In the genomic region with DNA sequence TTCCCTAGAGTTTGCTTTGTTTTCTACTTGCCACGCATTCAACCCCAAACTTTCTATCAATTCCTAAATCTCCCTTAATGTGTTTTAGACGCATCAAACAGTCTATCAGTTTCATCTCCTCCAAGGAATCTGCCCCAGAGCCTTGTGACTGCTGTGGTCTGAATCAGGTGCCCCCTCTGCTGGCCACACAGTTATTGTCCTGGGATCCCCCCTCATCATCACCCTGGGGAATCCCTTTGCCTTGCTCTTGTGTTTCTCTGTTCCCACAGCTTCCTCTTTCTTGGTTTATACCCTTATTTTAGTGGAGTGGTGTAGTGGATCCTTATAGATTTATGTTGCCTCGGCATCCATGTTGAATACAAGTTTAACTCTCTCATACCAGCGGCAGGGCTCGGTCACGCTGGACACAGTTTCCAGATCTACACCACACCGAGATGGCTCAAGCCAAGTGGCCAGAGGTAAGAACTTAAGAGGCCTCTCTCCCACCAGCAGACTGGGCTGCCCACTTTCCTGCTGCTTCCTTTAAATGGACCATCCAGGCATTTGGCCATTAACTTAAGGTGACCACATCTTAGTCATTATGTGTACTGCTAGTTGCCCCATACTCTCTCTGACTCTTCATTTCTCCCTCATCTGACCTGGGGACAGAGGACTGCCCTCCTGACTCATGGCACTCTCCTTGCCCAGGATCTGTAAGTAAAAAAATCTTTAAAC, we compare ENCODE assay signal across 8 cellular contexts. TPM values are rescaled to one million over a fixed set of nuclear protein-coding genes. Genes with fewer than 3 reads are reported as not detected.
DNase-seq lines count a peak whose midpoint lies in the region; ATAC-seq and TF ChIP-seq lines count a peak whose summit lies in the region.

No MANE protein-coding gene starts in this region.

- H3K9me3 Mint-ChIP-seq in dendritic cell treated with granulocyte-macrophage colony-stimulating factor and Interleukin-4, amounts not matched to agents 40 ng/mL and 50 ng/mL, for 4 days, result no peaks in the 10 kb centered on the region

- ATAC-seq in Right ventricle myocardium inferior, result peak; percentile 63
- peak; percentile 64 for ATAC-seq in mucosa of descending colon

- no peaks in the 10 kb centered on the region for H3K36me3 ChIP-seq in mucosa of descending colon (ENCODE audit: low read depth)

- H3K4me3 Mint-ChIP-seq in dendritic cell treated with granulocyte-macrophage colony-stimulating factor and Interleukin-4, amounts not matched to agents 40 ng/mL and 50 ng/mL, for 4 days, result no peak overlapping the region

- no peaks in the 10 kb centered on the region for H3K9me3 ChIP-seq in mucosa of descending colon

- no peaks in the 10 kb centered on the region for H3K36me3 Mint-ChIP-seq in dendritic cell treated with granulocyte-macrophage colony-stimulating factor and Interleukin-4, amounts not matched to agents 40 ng/mL and 50 ng/mL, for 4 days (ENCODE audit: low read depth)

- H3K27me3 Mint-ChIP-seq in dendritic cell treated with granulocyte-macrophage colony-stimulating factor and Interleukin-4, amounts not matched to agents 40 ng/mL and 50 ng/mL, for 4 days, result peaks cover 11% of the 10 kb centered on the region

- TF ChIP-seq CTCF in mucosa of descending colon (IDR thresholded peaks at IDR 0.05), result no peak

- peak overlapping the region; percentile 15 for H3K27ac Mint-ChIP-seq in dendritic cell treated with granulocyte-macrophage colony-stimulating factor and Interleukin-4, amounts not matched to agents 40 ng/mL and 50 ng/mL, for 4 days

- H3K4me1 ChIP-seq in mucosa of descending colon (ENCODE audit: low read depth), result peaks cover 15% of the 10 kb centered on the region

- intact Hi-C loops in Right ventricle myocardium inferior (cut with DNase I), result loop anchor here (1.0 to 5.0 kb wide), 2 partner anchors 81 to 178 kb away; no protein-coding TSS in a partner anchor
- intact Hi-C loops in cardiac septum (cut with DNase I), result no loop called here
- intact Hi-C loops in dendritic cell treated with granulocyte-macrophage colony-stimulating factor and Interleukin-4, amounts not matched to agents 40 ng/mL and 50 ng/mL, for 4 days (cut with micrococcal nuclease), result loop anchor here (2.0 kb wide), 1 partner anchor 80 kb away; no protein-coding TSS in a partner anchor
- intact Hi-C loops in mucosa of descending colon (cut with DNase I, micrococcal nuclease), result no loop called here

- H3K4me3 ChIP-seq in mucosa of descending colon, result no peak overlapping the region

- peaks cover 56% of the 10 kb centered on the region for H3K4me1 Mint-ChIP-seq in dendritic cell treated with granulocyte-macrophage colony-stimulating factor and Interleukin-4, amounts not matched to agents 40 ng/mL and 50 ng/mL, for 4 days (ENCODE audit: low read depth)

- DNase-seq in Right ventricle myocardium inferior (ENCODE audit: missing footprints) (no peak), cardiac septum (ENCODE audit: low spot score) (no peak), LoVo (ENCODE audit: low spot score) (peak; percentile 28), mucosa of descending colon (peak in 2 of 3 donors; percentile 68 to 76), cerebellar nuclear complex (lab: John Stamatoyannopoulos, UW) (no peak)
- peak; percentile 58 for DNase-seq in activated CD4-positive, CD25-positive, alpha-beta regulatory T cell treated with anti-CD3 and anti-CD28 coated beads, Interleukin-2, amount 50 U/mL, for 72 hours
- DNase-seq in stimulated activated naive CD4-positive, alpha-beta T cell (lab: John Stamatoyannopoulos, UW), result peak in 5 of 6 experiments; percentile 11 to 45 (median 35)

RNA-seq across cellular contexts. Expression of a gene that starts 8.2 kb away (rescaled TPM):
- 1.3 TPM for total RNA-seq in Right ventricle myocardium inferior
- 0.67 TPM for total RNA-seq in cardiac septum
- under 1 TPM; 0.16 to 0.20 (median 0.19) TPM for total RNA-seq in mucosa of descending colon

RNA-seq across cellular contexts. Expression of a gene that starts 51.6 kb away (rescaled TPM):
- total RNA-seq in Right ventricle myocardium inferior, result 266 TPM
- 97.4 TPM for total RNA-seq in cardiac septum
- total RNA-seq in mucosa of descending colon, result 100 to 1,000 TPM; 188 to 243 (median 242) TPM

RNA-seq across cellular contexts. Expression of a gene that starts 52.5 kb away (rescaled TPM):
- total RNA-seq in Right ventricle myocardium inferior (70.0 TPM), cardiac septum (62.9 TPM), mucosa of descending colon (10 to 100 TPM; 56.6 to 77.6 (median 77.2) TPM)

Comparison
In these comparisons a context has a peak if more than half of its experiments do, and no peak if none do; other contexts are left out.
1. intact Hi-C loops: an anchor here in Right ventricle myocardium inferior (1.0 to 5.0 kb wide) and dendritic cell treated with granulocyte-macrophage colony-stimulating factor and Interleukin-4, amounts not matched to agents 40 ng/mL and 50 ng/mL, for 4 days (2.0 kb wide); none called in cardiac septum and mucosa of descending colon.
2. DNase-seq: peak in LoVo (single experiment), activated CD4-positive, CD25-positive, alpha-beta regulatory T cell treated with anti-CD3 and anti-CD28 coated beads, Interleukin-2, amount 50 U/mL, for 72 hours (single experiment), mucosa of descending colon (2 of 3) and stimulated activated naive CD4-positive, alpha-beta T cell (5 of 6); none in Right ventricle myocardium inferior (single experiment), cardiac septum (single experiment) and cerebellar nuclear complex (0 of 2).